Comparison of ENCODE assay signal across 26 cellular contexts in the genomic region with DNA sequence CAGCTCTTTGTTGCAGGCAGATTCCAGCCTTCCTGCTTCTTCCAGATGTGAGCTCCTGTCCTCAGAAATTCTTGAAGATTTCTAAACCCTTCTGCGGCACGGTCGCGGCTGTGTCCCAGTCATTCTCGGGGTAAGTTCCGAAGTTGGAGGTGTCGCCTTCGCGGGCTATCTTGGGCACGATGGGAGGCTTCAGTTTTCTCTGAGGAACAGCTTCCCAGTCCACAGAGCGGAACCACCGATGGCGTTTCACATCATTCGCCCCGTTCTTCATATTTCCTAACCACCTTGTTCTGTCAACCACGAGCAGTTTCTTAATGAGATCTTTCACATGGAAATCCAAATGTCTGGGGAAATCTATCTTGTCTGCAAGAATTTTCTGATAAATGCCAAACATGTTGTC. TPM values are rescaled to one million over a fixed set of nuclear protein-coding genes. Genes with fewer than 3 reads are reported as not detected.
DNase-seq lines count a peak whose midpoint lies in the region; ATAC-seq, FAIRE-seq and TF ChIP-seq lines count a peak whose summit lies in the region.
"Had no signal": no experiment of that assay in that cellular context is flagged by ENCODE, and none has a peak within 500 bp of the region (broad histone marks: within the 10 kb centered on the region; RNA-seq: fewer than 3 reads in every experiment).

No MANE protein-coding gene starts in this region.

- no peak overlapping the region for H3K9ac ChIP-seq in GM12878 (ENCODE audit: control insufficient read depth, insufficient read depth, low read length)
- H3K9ac ChIP-seq: BLaER1 had no signal

- no peak for TF ChIP-seq RAD21 in GM12878 (IDR thresholded peaks at IDR 0.05; ENCODE audit: insufficient read depth, low read depth, low read length)

- CTCF ChIA-PET in GM12878 (lab: Yijun Ruan, JAX), result no interaction called here

- no peak for TF ChIP-seq CTCF in HL-60 (IDR thresholded peaks at IDR 0.05; ENCODE audit: insufficient read depth, low read length)
- no peak for TF ChIP-seq CTCF in GM12878 (IDR thresholded peaks at IDR 0.05 in 2 of 3, conservative IDR thresholded peaks at IDR 0.05 in 1 of 3; ENCODE audit: control insufficient read depth in 2 of 3, extremely low read depth in 1 of 3, insufficient read depth in 1 of 3, low read depth in 3 of 3, low read length in 3 of 3)
- no peak for TF ChIP-seq CTCF in spleen (IDR thresholded peaks at IDR 0.05 in 8 of 11, conservative IDR thresholded peaks at IDR 0.05 in 3 of 11)
- TF ChIP-seq CTCF in mesothelial cell of epicardium (IDR thresholded peaks at IDR 0.05; ENCODE audit: unreplicated experiment), result no peak

- TF ChIP-seq POLR2A in GM12878 (IDR thresholded peaks at IDR 0.05; ENCODE audit: low read depth, low read length), result no peak
- no peak for TF ChIP-seq POLR2A in spleen (IDR thresholded peaks at IDR 0.05)

- no peaks in the 10 kb centered on the region; the same call in 2 of the 3 replicates for H3K9me3 ChIP-seq in GM12878 (replicated peaks; ENCODE audit: control insufficient read depth, insufficient read depth, low read length)
- peaks cover 0 to 15% (median 0%) of the 10 kb centered on the region in 8 donors for H3K9me3 ChIP-seq in spleen
- H3K9me3 ChIP-seq: Caco-2 had no signal

- SMC1A ChIA-PET in GM12878 (lab: Charles Lee; ENCODE audit: uncharacterized antibody, unreplicated experiment), result interaction anchor here (0.7 kb wide), 1 partner anchor 899 kb away, joined by 3 read pairs; no protein-coding TSS in a partner anchor

- H3K27me3 ChIP-seq in HL-60 (ENCODE audit: insufficient read depth, poor library complexity, severe bottlenecking) (no peaks in the 10 kb centered on the region), GM12878 (replicated peaks in 1 of 2; ENCODE audit: control insufficient read depth in 2 of 2, insufficient read depth in 2 of 2, low read length in 1 of 2) (no peaks in the 10 kb centered on the region), spleen (replicated peaks in 1 of 7) (no peaks in the 10 kb centered on the region)
- H3K27me3 ChIP-seq: BLaER1 had no signal

- no peak overlapping the region for H3K4me3 Mint-ChIP-seq in activated T-cell treated with anti-CD3 and anti-CD28 coated beads, Interleukin-2, amount 50 U/mL, for 24 hours
- no peak overlapping the region for H3K4me3 Mint-ChIP-seq in mesothelial cell of epicardium
- H3K4me3 Mint-ChIP-seq: B cell; CD4-positive, CD25-positive, alpha-beta regulatory T cell; CD8-positive, alpha-beta T cell had no signal

- H3K4me1 ChIP-seq in GM12878 (ENCODE audit: control insufficient read depth, insufficient read depth, low read length), result no peaks in the 10 kb centered on the region
- H3K4me1 ChIP-seq in spleen, result no peaks in the 10 kb centered on the region
- H3K4me1 ChIP-seq: Caco-2 had no signal

- in situ Hi-C loops in GM12878 (cut with MboI), result no loop called here

- 91% methylated on average over 16 of the region's 16 CpGs for WGBS in GM12878 (ENCODE audit: insufficient coverage, insufficient replicate concordance, low lambda C conversion rate, missing lambda C conversion rate)
- 70 to 93% (median 89%) methylated on average over 16 of the region's 16 CpGs for WGBS in spleen, 5 donors

- ATAC-seq in GM12878 (no peak), HG02588 (IDR thresholded peaks at IDR 0.05; ENCODE audit: unreplicated experiment) (no peak)
- ATAC-seq: CD8-positive, alpha-beta T cell had no signal

- H3K9me3 Mint-ChIP-seq in activated T-cell treated with anti-CD3 and anti-CD28 coated beads, Interleukin-2, amount 50 U/mL, for 24 hours, result no peaks in the 10 kb centered on the region
- H3K9me3 Mint-ChIP-seq in mesothelial cell of epicardium, result peaks cover 24% of the 10 kb centered on the region
- H3K9me3 Mint-ChIP-seq: CD8-positive, alpha-beta T cell had no signal

- H3K36me3 Mint-ChIP-seq in activated T-cell treated with anti-CD3 and anti-CD28 coated beads, Interleukin-2, amount 50 U/mL, for 24 hours (ENCODE audit: low read depth), result peaks cover 51% of the 10 kb centered on the region
- peaks cover 14% of the 10 kb centered on the region for H3K36me3 Mint-ChIP-seq in mesothelial cell of epicardium

- DNase-seq in activated T-cell treated with anti-CD3 and anti-CD28 coated beads, Interleukin-2, amount 50 U/mL, for 24 hours, result no peak
- DNase-seq in activated T-cell treated with anti-CD3 and anti-CD28 coated beads for 4 hours, result no peak
- peak; percentile 50 to 53 for DNase-seq in HL-60 (ENCODE audit: low read depth in 1 of 2, low spot score in 1 of 2)
- no peak for DNase-seq in GM12878 (ENCODE audit: low read depth, low spot score)
- DNase-seq in spleen, result peak; percentile 79
- DNase-seq in mesothelial cell of epicardium (ENCODE audit: low spot score in 2 of 2, unreplicated experiment in 2 of 2), result no peak
- no peak for DNase-seq in frontal cortex (ENCODE audit: low spot score in 2 of 2)
- DNase-seq: Caco-2; CD4-positive, CD25-positive, alpha-beta regulatory T cell; CD8-positive, alpha-beta T cell; DMS 273 treated with DMSO at 0.1 percent for 48 hours; DMS79; EL; GDM1; GOT3; HCEC 1CT had no signal

- peak overlapping the region; percentile 33 for H3K27ac Mint-ChIP-seq in activated T-cell treated with anti-CD3 and anti-CD28 coated beads, Interleukin-2, amount 50 U/mL, for 24 hours
- no peak overlapping the region for H3K27ac Mint-ChIP-seq in mesothelial cell of epicardium
- H3K27ac Mint-ChIP-seq: B cell; CD8-positive, alpha-beta T cell had no signal

- H3K36me3 ChIP-seq in GM12878 (ENCODE audit: control insufficient read depth in 2 of 2, insufficient read depth in 2 of 2, low read length in 1 of 2), result no peaks in the 10 kb centered on the region
- H3K36me3 ChIP-seq in spleen, result peaks cover 0 to under 1% (median 0%) of the 10 kb centered on the region in 6 donors

- H3K27ac ChIP-seq in HL-60 (replicated peaks) (peak overlapping the region; percentile 40), GM12878 (ENCODE audit: control insufficient read depth, insufficient read depth) (no peak overlapping the region), spleen (peak overlapping the region in 2 of 8 donors; percentile 27 to 43)
- H3K27ac ChIP-seq: 22Rv1, BLaER1, C4-2B had no signal

- H4K20me1 ChIP-seq in GM12878 (ENCODE audit: control insufficient read depth, insufficient read depth), result no peaks in the 10 kb centered on the region
- H4K20me1 ChIP-seq: BLaER1 had no signal

- H3K4me3 ChIP-seq in HL-60 (replicated peaks; ENCODE audit: insufficient read depth, low read length) (no peak overlapping the region), GM12878 (no peak overlapping the region), spleen (no peak overlapping the region)
- H3K4me3 ChIP-seq: BLaER1 had no signal

- TF ChIP-seq EP300 in GM12878 (IDR thresholded peaks at IDR 0.05; ENCODE audit: borderline replicate concordance in 1 of 2, control insufficient read depth in 1 of 2, low read depth in 2 of 2, low read length in 2 of 2), result no peak

- TSS peak; percentile 47 for BruUV-seq in GM12878 (replicated peaks; lab: Mats Ljungman, UMichigan)

- no peak overlapping the region for H3K4me2 ChIP-seq in GM12878 (ENCODE audit: control insufficient read depth, insufficient read depth)
- H3K4me2 ChIP-seq: BLaER1 had no signal

- intact Hi-C loops in GM12878 (cut with micrococcal nuclease; ENCODE audit: unreplicated experiment) (no loop called here), spleen (cut with DNase I; ENCODE audit: low total_unique reads) (no loop called here)

- no peak for FAIRE-seq in GM12878 (lab: Jason Lieb, UNC)
- FAIRE-seq in frontal cortex (lab: Jason Lieb, UNC), result no peak
- FAIRE-seq: A204.1, GM12891, GM18507, H54 had no signal

- POLR2A ChIA-PET in GM12878 (lab: Charles Lee), result no interaction called here

- no peak overlapping the region for H2AFZ ChIP-seq in GM12878 (ENCODE audit: control insufficient read depth, low read depth, low read length)

- no peaks in the 10 kb centered on the region for H3K79me2 ChIP-seq in GM12878 (ENCODE audit: control insufficient read depth, insufficient read depth, low read length)

- H3K27me3 Mint-ChIP-seq in activated T-cell treated with anti-CD3 and anti-CD28 coated beads, Interleukin-2, amount 50 U/mL, for 24 hours, result no peaks in the 10 kb centered on the region
- no peaks in the 10 kb centered on the region for H3K27me3 Mint-ChIP-seq in mesothelial cell of epicardium (ENCODE audit: low read depth)
- H3K27me3 Mint-ChIP-seq: B cell; CD4-positive, CD25-positive, alpha-beta regulatory T cell had no signal

- RAD21 ChIA-PET in GM12878 (lab: Charles Lee; ENCODE audit: unreplicated experiment), result no interaction called here

- H3K4me1 Mint-ChIP-seq in activated T-cell treated with anti-CD3 and anti-CD28 coated beads, Interleukin-2, amount 50 U/mL, for 24 hours (ENCODE audit: low read depth), result no peaks in the 10 kb centered on the region
- no peaks in the 10 kb centered on the region for H3K4me1 Mint-ChIP-seq in mesothelial cell of epicardium
- H3K4me1 Mint-ChIP-seq: B cell had no signal

RNA-seq across cellular contexts. Expression of a gene that starts 24.7 kb away (rescaled TPM):
- 0.12 TPM in 1 of 2 replicates, not detected in the other for total RNA-seq in GM12878 (2013; cell fraction: nucleolus; rRNA removed)
- total RNA-seq in GM12878 (2014; rRNA removed) (not detected in 2 replicates), GM12878 (2014; rRNA removed; fragmentation: Illumina TruSeq; extraction: Trizol) (not detected in 2 replicates), GM12878 (2021) (not detected in 2 replicates), spleen (under 1 TPM in 3 of 7 donors, not detected in 4; 0.37 to 0.41 (median 0.40) TPM), mesothelial cell of epicardium (0.23 to 0.69 TPM in 2 of 3 replicates, not detected in the other), frontal cortex (0.41 TPM)
- polyA plus RNA-seq in GM12878 (2011; ENCODE audit: low read depth), result not detected
- polyA plus RNA-seq in GM12878 (2011; rRNA removed) (not detected in 2 replicates), GM12878 (2014; fragmentation: Illumina TruSeq; extraction: Trizol) (not detected in 2 replicates), GM12878 (2014; fragmentation: Nextera tagmentation; extraction: Ambion mirVana) (not detected), GM12878 (2014; rRNA removed) (not detected in 2 replicates), GM12878 (2016; fragmentation: Nextera tagmentation; extraction: Ambion mirVana) (not detected), spleen (under 1 TPM; 0.04 to 0.09 (median 0.06) TPM)
- polyA plus RNA-seq in GM12878 (2011; cell fraction: cytosol; rRNA removed), result not detected in 2 replicates
- not detected in 2 replicates for polyA plus RNA-seq in GM12878 (2011; cell fraction: nucleus; rRNA removed)
- polyA plus RNA-seq in GM12878 (2012), result not detected in 2 replicates
- polyA minus RNA-seq in GM12878 (2011; rRNA and poly(A)+ RNA removed), result not detected in 2 replicates
- polyA minus RNA-seq in GM12878 (2011; cell fraction: cytosol; rRNA and poly(A)+ RNA removed), result not detected in 2 replicates
- polyA minus RNA-seq in GM12878 (2011; cell fraction: nucleus; rRNA and poly(A)+ RNA removed), result not detected in 2 replicates
- total RNA-seq: Caco-2 had no signal
- polyA plus RNA-seq: AG04450 had no signal

RNA-seq across cellular contexts. Expression of a gene that starts 48.5 kb away (rescaled TPM):
- 82.3 and 88.7 TPM in 2 replicates for total RNA-seq in GM12878 (2013; cell fraction: nucleolus; rRNA removed)
- total RNA-seq in GM12878 (2014; rRNA removed) (19.9 and 21.8 TPM in 2 replicates), GM12878 (2014; rRNA removed; fragmentation: Illumina TruSeq; extraction: Trizol) (18.2 and 19.9 TPM in 2 replicates), GM12878 (2021) (13.5 and 14.7 TPM in 2 replicates), spleen (10 to 100 TPM; 25.7 to 71.1 (median 30.6) TPM), mesothelial cell of epicardium (13.1 to 17.0 TPM (median 14.8 TPM) in 3 replicates), frontal cortex (36.3 TPM)
- polyA plus RNA-seq in GM12878 (2011; ENCODE audit: low read depth), result 13.3 TPM
- polyA plus RNA-seq in GM12878 (2011; rRNA removed) (33.1 and 39.4 TPM in 2 replicates), GM12878 (2014; fragmentation: Illumina TruSeq; extraction: Trizol) (23.6 and 29.7 TPM in 2 replicates), GM12878 (2014; fragmentation: Nextera tagmentation; extraction: Ambion mirVana) (10 to 100 TPM; 15.1 to 28.4 TPM), GM12878 (2014; rRNA removed) (16.1 and 18.0 TPM in 2 replicates), GM12878 (2016; fragmentation: Nextera tagmentation; extraction: Ambion mirVana) (10 to 100 TPM; 20.6 to 22.6 TPM), spleen (10 to 100 TPM in 1 of 3 donors, 1 to 10 TPM in 2; 7.7 to 14.5 (median 9.3) TPM)
- 12.0 and 12.4 TPM in 2 replicates for polyA plus RNA-seq in GM12878 (2011; cell fraction: cytosol; rRNA removed)
- 45.1 and 62.8 TPM in 2 replicates for polyA plus RNA-seq in GM12878 (2011; cell fraction: nucleus; rRNA removed)
- polyA plus RNA-seq in GM12878 (2012), result 11.7 and 15.1 TPM in 2 replicates
- polyA minus RNA-seq in GM12878 (2011; rRNA and poly(A)+ RNA removed), result 17.8 and 18.9 TPM in 2 replicates
- polyA minus RNA-seq in GM12878 (2011; cell fraction: cytosol; rRNA and poly(A)+ RNA removed), result 8.9 and 9.5 TPM in 2 replicates
- polyA minus RNA-seq in GM12878 (2011; cell fraction: nucleus; rRNA and poly(A)+ RNA removed), result 22.5 and 30.5 TPM in 2 replicates

RNA-seq across cellular contexts. Expression of a gene that starts 48.9 kb away (rescaled TPM):
- total RNA-seq in GM12878 (2013; cell fraction: nucleolus; rRNA removed), result 48.9 and 55.3 TPM in 2 replicates
- total RNA-seq in GM12878 (2014; rRNA removed), result 10.3 and 12.1 TPM in 2 replicates
- 7.6 and 9.3 TPM in 2 replicates for total RNA-seq in GM12878 (2014; rRNA removed; fragmentation: Illumina TruSeq; extraction: Trizol)
- 11.7 and 13.2 TPM in 2 replicates for total RNA-seq in GM12878 (2021)
- polyA plus RNA-seq in GM12878 (2011; ENCODE audit: low read depth), result 5.0 TPM
- 13.9 and 16.8 TPM in 2 replicates for polyA plus RNA-seq in GM12878 (2011; rRNA removed)
- polyA plus RNA-seq in GM12878 (2011; cell fraction: cytosol; rRNA removed), result 10.4 and 10.8 TPM in 2 replicates
- 12.0 and 12.6 TPM in 2 replicates for polyA plus RNA-seq in GM12878 (2011; cell fraction: nucleus; rRNA removed)
- 6.1 and 7.9 TPM in 2 replicates for polyA plus RNA-seq in GM12878 (2012)
- 7.2 and 9.2 TPM in 2 replicates for polyA plus RNA-seq in GM12878 (2014; fragmentation: Illumina TruSeq; extraction: Trizol)
- 1 to 10 TPM; 2.7 to 2.8 TPM for polyA plus RNA-seq in GM12878 (2014; fragmentation: Nextera tagmentation; extraction: Ambion mirVana)
- 5.8 and 7.5 TPM in 2 replicates for polyA plus RNA-seq in GM12878 (2014; rRNA removed)
- 10 to 100 TPM in 1 of 2 experiments, 1 to 10 TPM in 1; 9.6 to 11.0 TPM for polyA plus RNA-seq in GM12878 (2016; fragmentation: Nextera tagmentation; extraction: Ambion mirVana)
- polyA minus RNA-seq in GM12878 (2011; rRNA and poly(A)+ RNA removed), result 36.6 and 37.6 TPM in 2 replicates
- polyA minus RNA-seq in GM12878 (2011; cell fraction: cytosol; rRNA and poly(A)+ RNA removed), result 7.9 and 9.0 TPM in 2 replicates
- polyA minus RNA-seq in GM12878 (2011; cell fraction: nucleus; rRNA and poly(A)+ RNA removed), result 14.6 and 24.2 TPM in 2 replicates
- total RNA-seq in spleen, result 10 to 100 TPM; 15.6 to 27.1 (median 16.4) TPM
- 1 to 10 TPM; 3.4 to 5.1 (median 4.0) TPM for polyA plus RNA-seq in spleen
- total RNA-seq in mesothelial cell of epicardium, result 14.4 to 16.0 TPM (median 15.5 TPM) in 3 replicates
- 21.2 TPM for total RNA-seq in frontal cortex

Comparison
In these comparisons a context has a peak if more than half of its experiments do, and no peak if none do; other contexts are left out.
1. DNase-seq: peak in HL-60 (2 of 2) and spleen (single experiment); none in activated T-cell treated with anti-CD3 and anti-CD28 coated beads, Interleukin-2, amount 50 U/mL, for 24 hours (single experiment), activated T-cell treated with anti-CD3 and anti-CD28 coated beads for 4 hours (single experiment), GM12878 (single experiment), mesothelial cell of epicardium (0 of 2) and frontal cortex (0 of 2).